ENCODE assay signal across 8 cellular contexts in the genomic region with DNA sequence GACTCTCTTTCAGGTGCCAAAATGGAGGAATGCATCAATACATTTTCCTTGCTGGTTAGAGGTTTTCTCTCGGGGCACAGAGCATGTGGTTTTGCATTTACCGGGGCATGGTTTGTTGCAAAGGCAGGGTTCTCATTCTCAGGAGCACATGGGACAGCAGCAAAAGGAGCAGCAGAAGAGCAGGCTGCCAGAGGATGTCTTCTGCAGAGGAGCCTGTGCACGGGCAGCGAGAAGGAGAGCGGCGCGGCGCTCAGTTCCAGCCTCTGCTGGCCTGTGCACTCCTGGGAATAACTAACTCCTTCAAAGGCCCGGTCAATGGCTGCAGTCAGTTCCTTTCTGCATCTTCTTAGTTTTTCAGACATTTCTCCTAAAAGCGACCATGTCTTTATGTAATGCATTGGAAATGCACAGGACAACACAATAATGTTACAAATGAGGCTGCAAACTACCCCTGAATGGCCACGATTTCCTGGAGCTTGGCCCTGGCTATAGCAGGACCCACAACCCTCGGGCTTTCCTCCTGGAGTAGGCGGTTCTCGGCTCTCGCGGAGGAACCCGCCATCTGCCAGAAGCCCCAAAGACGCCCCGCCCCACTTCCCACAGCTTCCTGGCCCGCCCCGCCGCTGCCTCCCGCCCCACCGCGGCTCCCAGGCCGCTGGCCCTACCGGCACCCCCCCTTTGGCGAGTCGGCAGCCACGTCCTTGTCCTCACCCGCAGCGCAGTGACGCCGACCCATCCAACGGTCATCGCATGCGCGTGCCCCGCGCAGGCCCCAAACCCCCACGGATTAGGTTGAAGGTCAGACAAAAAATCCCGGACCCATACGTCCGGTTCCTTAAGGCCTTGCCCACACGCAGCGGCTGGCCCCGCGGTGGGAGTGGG. TPM values are rescaled to one million over a fixed set of nuclear protein-coding genes. Genes with fewer than 3 reads are reported as not detected.
DNase-seq lines count a peak whose midpoint lies in the region; ATAC-seq and TF ChIP-seq lines count a peak whose summit lies in the region.

A gene (minus strand): TSS at position 758 of the 882 bp plus-strand sequence. CDS start 360 bp downstream, at position 398.

- H3K36me3 ChIP-seq in OCI-LY1 (ENCODE audit: insufficient read depth, low read length) = peaks cover 36% of the 10 kb centered on the region; the same call in 1 of the 2 replicates

- peaks cover 4% of the 10 kb centered on the region; the same call in 1 of the 2 replicates for H3F3A ChIP-seq in OCI-LY1 (ENCODE audit: insufficient read depth, low read length)

- no peak for TF ChIP-seq CTCF in OCI-LY1 (IDR thresholded peaks at IDR 0.05; ENCODE audit: low read length)

- no peaks in the 10 kb centered on the region for H3K27me3 Mint-ChIP-seq in activated T-helper 17 cell treated with anti-CD3 and anti-CD28 coated beads, Interleukin-2, amount 50 U/mL, for 72 hours
- H3K27me3 Mint-ChIP-seq in naive thymus-derived CD8-positive, alpha-beta T cell = no peaks in the 10 kb centered on the region

- POLR2A ChIA-PET in naive thymus-derived CD8-positive, alpha-beta T cell (lab: Charles Lee) = no interaction called here

- peak; percentile 64 for ATAC-seq in GM21360 (IDR thresholded peaks at IDR 0.05; ENCODE audit: unreplicated experiment)
- ATAC-seq in activated T-helper 17 cell treated with anti-CD3 and anti-CD28 coated beads, Interleukin-2, amount 50 U/mL, for 72 hours (replicated peaks) = peak; percentile 94
- peak; percentile 86 to 90 for ATAC-seq in naive thymus-derived CD8-positive, alpha-beta T cell

- H3K9ac ChIP-seq in OCI-LY1 (ENCODE audit: low read length) = peak within 1 kb of the TSS; percentile 62

- H3K4me1 ChIP-seq in OCI-LY1 (ENCODE audit: insufficient read depth, low read length, severe bottlenecking) = peaks cover 19% of the 10 kb centered on the region

- DNase-seq in AG20443 (ENCODE audit: low spot score) (peak; percentile 95), fibroblast of peridontal ligament (ENCODE audit: extremely low read depth) (peak; percentile 77), SKM-1 (lab: John Stamatoyannopoulos, UW; ENCODE audit: unreplicated experiment) (no peak)
- peak; percentile 39 to 78 (median 56) for DNase-seq in naive thymus-derived CD8-positive, alpha-beta T cell
- DNase-seq in stimulated activated CD8-positive, alpha-beta memory T cell treated with anti-CD3 and anti-CD28 coated beads, Interleukin-7, amount 100 ng/mL, for 48 hours (ENCODE audit: extremely low read depth in 1 of 2, low read depth in 1 of 2) = peak; percentile 68 to 79

- no peaks in the 10 kb centered on the region for H4K20me1 ChIP-seq in OCI-LY1 (ENCODE audit: insufficient read depth, low read length)

- peak within 1 kb of the TSS; percentile 88 for H3K4me3 Mint-ChIP-seq in activated T-helper 17 cell treated with anti-CD3 and anti-CD28 coated beads, Interleukin-2, amount 50 U/mL, for 72 hours
- peak within 1 kb of the TSS; percentile 80 to 91 (median 88) for H3K4me3 Mint-ChIP-seq in naive thymus-derived CD8-positive, alpha-beta T cell

- no peaks in the 10 kb centered on the region for H3K9me3 ChIP-seq in OCI-LY1 (ENCODE audit: low read length)

- H3K4me3 ChIP-seq in OCI-LY1 (ENCODE audit: low read depth, low read length, poor library complexity, severe bottlenecking) = peak within 1 kb of the TSS; percentile 53

- H3K36me3 Mint-ChIP-seq in activated T-helper 17 cell treated with anti-CD3 and anti-CD28 coated beads, Interleukin-2, amount 50 U/mL, for 72 hours (ENCODE audit: low read depth) = peaks cover 63% of the 10 kb centered on the region
- H3K36me3 Mint-ChIP-seq in naive thymus-derived CD8-positive, alpha-beta T cell = peaks cover 0 to 33% (median 14%) of the 10 kb centered on the region in 3 donors

- H3K9me2 ChIP-seq in OCI-LY1 (ENCODE audit: low read depth, low read length) = no peaks in the 10 kb centered on the region

- no peaks in the 10 kb centered on the region for H3K79me2 ChIP-seq in OCI-LY1 (ENCODE audit: insufficient read depth, low read length)

- H3K27ac Mint-ChIP-seq in activated T-helper 17 cell treated with anti-CD3 and anti-CD28 coated beads, Interleukin-2, amount 50 U/mL, for 72 hours = peak within 1 kb of the TSS; percentile 94
- H3K27ac Mint-ChIP-seq in naive thymus-derived CD8-positive, alpha-beta T cell = peak within 1 kb of the TSS; percentile 82 to 93 (median 92)

- H3K9me3 Mint-ChIP-seq in activated T-helper 17 cell treated with anti-CD3 and anti-CD28 coated beads, Interleukin-2, amount 50 U/mL, for 72 hours = no peaks in the 10 kb centered on the region
- H3K9me3 Mint-ChIP-seq in naive thymus-derived CD8-positive, alpha-beta T cell = no peaks in the 10 kb centered on the region

- H3K4me2 ChIP-seq in OCI-LY1 (ENCODE audit: low read length) = peak within 1 kb of the TSS; percentile 70

- H2AFZ ChIP-seq in OCI-LY1 (ENCODE audit: low read length) = no peak within 1 kb of the TSS

- peak within 1 kb of the TSS; percentile 56 for H3K27ac ChIP-seq in OCI-LY1 (ENCODE audit: low read depth, low read length, poor library complexity, severe bottlenecking)

- H3K27me3 ChIP-seq in OCI-LY1 (ENCODE audit: insufficient read depth, low read length) = no peaks in the 10 kb centered on the region

- H3K4me1 Mint-ChIP-seq in activated T-helper 17 cell treated with anti-CD3 and anti-CD28 coated beads, Interleukin-2, amount 50 U/mL, for 72 hours = no peaks in the 10 kb centered on the region
- H3K4me1 Mint-ChIP-seq in naive thymus-derived CD8-positive, alpha-beta T cell = peaks cover 14 to 31% (median 26%) of the 10 kb centered on the region in 4 donors

RNA-seq across cellular contexts. Expression of the gene that starts here (rescaled TPM):
- total RNA-seq in activated T-helper 17 cell treated with anti-CD3 and anti-CD28 coated beads, Interleukin-2, amount 50 U/mL, for 72 hours = 1 to 10 TPM; 9.3 to 9.4 TPM
- 10 to 100 TPM; 11.6 to 12.1 TPM for total RNA-seq in naive thymus-derived CD8-positive, alpha-beta T cell
- polyA plus RNA-seq in naive thymus-derived CD8-positive, alpha-beta T cell = 1 to 10 TPM in 1 of 3 donors, under 1 TPM in 2; 0.73 to 1.4 (median 0.75) TPM
